Comparison of ENCODE assay signal across 5 cellular contexts in genomic region chr5:6215891-6216290, GRCh38.
"Had no signal": no experiment of that assay in that cellular context is flagged by ENCODE, and none has a peak within 500 bp of the region (broad histone marks: within the 10 kb centered on the region; RNA-seq: fewer than 3 reads in every experiment).

No MANE protein-coding gene starts in this region.

- H3K4me3 ChIP-seq: GM23338 had no signal

- H3K4me1 Mint-ChIP-seq: GM23338, IgD-negative memory B cell had no signal

- H3K27me3 Mint-ChIP-seq: IgD-negative memory B cell had no signal

- H3K4me2 ChIP-seq: GM23338 had no signal

- DNase-seq: H9, HCEC 1CT, KBM-7 had no signal

- H2AFZ ChIP-seq: GM23338 had no signal

- H3K36me3 Mint-ChIP-seq: IgD-negative memory B cell had no signal

- H3K4me3 Mint-ChIP-seq: GM23338, H9, IgD-negative memory B cell had no signal

- H3K27ac Mint-ChIP-seq: GM23338, IgD-negative memory B cell had no signal

- H3K9me3 Mint-ChIP-seq: GM23338 had no signal
